ENCODE assay signal across 12 cellular contexts in the genomic region with DNA sequence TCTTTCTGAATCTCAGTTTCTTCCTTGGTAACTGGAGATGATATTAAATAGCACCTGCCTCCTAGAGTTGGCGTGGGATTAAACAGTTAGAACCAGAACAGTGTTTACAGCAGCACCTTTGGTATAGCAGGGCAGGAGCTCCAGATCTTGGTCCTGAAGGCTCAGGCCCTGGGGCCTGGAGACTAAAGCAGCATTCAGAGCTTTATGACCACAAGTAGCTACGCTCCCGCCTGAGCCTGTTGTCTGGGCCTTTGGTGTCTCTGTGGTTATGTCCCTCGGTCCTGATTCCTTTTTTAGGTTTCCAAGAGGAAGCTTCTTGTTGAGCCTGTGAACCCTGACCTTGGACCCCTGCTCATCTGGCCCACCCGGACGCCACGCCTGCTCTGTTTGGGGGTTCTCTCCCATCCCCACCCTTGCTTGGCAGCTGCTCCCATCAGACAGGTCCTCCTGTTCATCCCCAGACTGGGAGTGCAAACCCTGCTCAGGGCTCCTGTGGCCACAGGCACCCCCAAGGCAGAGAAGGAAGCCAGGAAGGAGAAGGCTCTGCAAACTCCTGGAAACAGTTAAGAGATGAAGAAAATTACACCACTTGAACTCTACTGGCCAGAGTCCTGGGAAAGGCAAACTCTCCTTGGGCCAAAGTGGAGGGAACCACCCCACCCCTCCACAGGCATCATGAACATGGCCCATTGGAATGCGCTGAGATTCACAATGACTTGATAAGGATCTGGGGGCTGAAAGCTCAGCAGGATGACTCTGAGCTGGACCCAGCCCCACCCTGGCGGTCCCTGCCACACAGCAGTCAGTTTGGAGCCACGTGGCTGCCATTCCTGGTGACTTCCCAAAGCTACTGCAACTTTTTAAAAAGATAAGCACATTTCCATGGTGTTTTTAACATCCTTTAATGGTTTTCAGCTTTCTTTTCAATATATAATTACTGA. TPM values are rescaled to one million over a fixed set of nuclear protein-coding genes. Genes with fewer than 3 reads are reported as not detected.
A peak's percentile ranks its signal among the peaks of the same experiment; 100 is the strongest.
DNase-seq lines count a peak whose midpoint lies in the region; ATAC-seq and TF ChIP-seq lines count a peak whose summit lies in the region.
"Had no signal": no experiment of that assay in that cellular context is flagged by ENCODE, and none has a peak within 500 bp of the region (broad histone marks: within the 10 kb centered on the region; RNA-seq: fewer than 3 reads in every experiment).

No MANE protein-coding gene starts in this region.

- ATAC-seq in RWPE2 (ENCODE audit: low read depth): peak; percentile 30; the same call in 2 of the 3 replicates
- ATAC-seq in thoracic aorta (ENCODE audit: insufficient number of reproducible peaks, low FRiP score, low read depth): no peak

- H3K4me3 ChIP-seq in RWPE2 (ENCODE audit: severe bottlenecking) (no peak overlapping the region), foreskin fibroblast (ENCODE audit: low read depth in 1 of 2, low read length in 2 of 2) (no peak overlapping the region), thoracic aorta (no peak overlapping the region)

- H3K9me3 ChIP-seq in RWPE2 (ENCODE audit: severe bottlenecking): no peaks in the 10 kb centered on the region
- H3K9me3 ChIP-seq in thoracic aorta: no peaks in the 10 kb centered on the region

- TF ChIP-seq CTCF in RWPE2 (IDR thresholded peaks at IDR 0.05; ENCODE audit: poor library complexity, severe bottlenecking): no peak
- TF ChIP-seq CTCF in foreskin fibroblast (IDR thresholded peaks at IDR 0.05; ENCODE audit: low read depth, low read length): no peak
- no peak for TF ChIP-seq CTCF in thoracic aorta (IDR thresholded peaks at IDR 0.05)

- H3K36me3 ChIP-seq in RWPE2 (ENCODE audit: low read depth): no peaks in the 10 kb centered on the region
- H3K36me3 ChIP-seq in thoracic aorta: no peaks in the 10 kb centered on the region

- DNase-seq in GM03348 (ENCODE audit: low spot score) (peak; percentile 93), RWPE2 (ENCODE audit: low spot score) (no peak), foreskin fibroblast (peak; percentile 69 to 80), thoracic aorta (ENCODE audit: low spot score) (peak; percentile 22), HT-29 (ENCODE audit: low spot score) (no peak), NCI-H345 treated with DMSO at 0.1 percent for 48 hours (lab: John Stamatoyannopoulos, UW; ENCODE audit: unreplicated experiment) (no peak), RKO (ENCODE audit: low spot score) (no peak), medulla oblongata (ENCODE audit: extremely low spot score) (no peak)
- DNase-seq: activated T-cell treated with anti-CD3 and anti-CD28 coated beads, Interleukin-2, amount 50 U/mL, for 48 hours had no signal

- H3K27me3 ChIP-seq in RWPE2 (ENCODE audit: insufficient read depth, poor library complexity, severe bottlenecking) (peaks cover 10% of the 10 kb centered on the region), thoracic aorta (replicated peaks; ENCODE audit: insufficient read depth) (no peaks in the 10 kb centered on the region)

- H3K4me1 ChIP-seq in RWPE2 (ENCODE audit: insufficient read depth, poor library complexity, severe bottlenecking) (no peaks in the 10 kb centered on the region), thoracic aorta (ENCODE audit: control insufficient read depth in 1 of 2, low read depth in 2 of 2) (peaks cover 6 to 20% of the 10 kb centered on the region in 2 donors)

- H3K27ac ChIP-seq in RWPE2 (ENCODE audit: poor library complexity, severe bottlenecking): no peak overlapping the region
- no peak overlapping the region for H3K27ac ChIP-seq in thoracic aorta
- H3K27ac ChIP-seq: VCaP had no signal

RNA-seq across cellular contexts. Expression of a gene that starts 50.1 kb away (rescaled TPM):
- not detected for total RNA-seq in thoracic aorta
- not detected in 2 replicates for total RNA-seq in HT-29 (2014; rRNA removed; shearing (Covaris generic))
- total RNA-seq: lung microvascular endothelial cell, temporal lobe had no signal

Comparison
In these comparisons a context has a peak if more than half of its experiments do, and no peak if none do; other contexts are left out.
1. DNase-seq: peak in GM03348 (single experiment), foreskin fibroblast (2 of 2) and thoracic aorta (single experiment); none in RWPE2 (single experiment), HT-29 (single experiment), NCI-H345 treated with DMSO at 0.1 percent for 48 hours (single experiment), RKO (single experiment) and medulla oblongata (single experiment).